22 cellular contexts compared by ENCODE assay signal in the genomic region with DNA sequence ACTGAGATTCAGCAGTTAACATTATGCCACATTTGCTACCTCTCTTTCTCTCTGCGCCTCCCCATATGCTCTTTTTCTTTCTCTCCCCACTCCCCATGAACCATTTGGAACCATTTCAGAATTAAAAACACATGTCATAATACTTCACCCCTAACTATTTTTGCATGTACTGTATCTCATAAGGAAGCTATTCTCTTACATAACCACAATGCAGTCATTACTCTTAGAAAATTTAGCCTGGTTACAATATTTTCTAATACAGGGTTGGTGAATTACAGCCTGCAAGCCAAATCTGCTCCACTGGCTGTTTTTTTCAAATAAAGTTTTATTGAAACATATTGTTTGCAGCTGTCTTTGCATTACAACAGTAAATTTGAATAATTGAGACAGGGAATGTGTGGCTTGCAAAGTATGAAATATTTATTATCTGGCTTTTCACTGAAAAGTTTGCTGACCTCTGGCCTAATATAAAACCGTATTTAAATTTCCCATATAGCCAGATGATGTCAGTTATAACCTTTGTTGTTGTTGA.
DNase-seq lines count a peak whose midpoint lies in the region; ATAC-seq and TF ChIP-seq lines count a peak whose summit lies in the region.
"Had no signal": no experiment of that assay in that cellular context is flagged by ENCODE, and none has a peak within 500 bp of the region (broad histone marks: within the 10 kb centered on the region; RNA-seq: fewer than 3 reads in every experiment).

No MANE protein-coding gene starts in this region.

- no peak overlapping the region for H3K23ac ChIP-seq in trophoblast cell (ENCODE audit: low read length)

- H3K27ac ChIP-seq in GM23248 (no peak overlapping the region), trophoblast cell (ENCODE audit: low read depth, low read length) (no peak overlapping the region)
- H3K27ac ChIP-seq: A549, BLaER1, PC-9 had no signal

- H3K4me2 ChIP-seq in GM23248 (ENCODE audit: unreplicated experiment) (no peak overlapping the region), trophoblast cell (ENCODE audit: low read length) (no peak overlapping the region)
- H3K4me2 ChIP-seq: A549, BLaER1, PC-9 had no signal

- no peak overlapping the region for H4K91ac ChIP-seq in trophoblast cell (ENCODE audit: low read depth, low read length)

- H3K79me2 ChIP-seq in GM23248 (ENCODE audit: insufficient read depth), result no peaks in the 10 kb centered on the region
- H3K79me2 ChIP-seq in trophoblast cell (ENCODE audit: control insufficient read depth, insufficient read depth, low read length, poor library complexity), result no peaks in the 10 kb centered on the region

- TF ChIP-seq CTCF in natural killer cell (IDR thresholded peaks at IDR 0.05), result no peak

- no peaks in the 10 kb centered on the region for H3K9me3 ChIP-seq in GM23248 (ENCODE audit: low read depth)
- no peaks in the 10 kb centered on the region for H3K9me3 ChIP-seq in adipocyte (ENCODE audit: control insufficient read depth, low read length)
- H3K9me3 ChIP-seq in trophoblast cell (ENCODE audit: insufficient read depth, low read depth, low read length), result no peaks in the 10 kb centered on the region
- H3K9me3 ChIP-seq: A549, BLaER1 had no signal

- H4K8ac ChIP-seq in trophoblast cell (ENCODE audit: low read depth, low read length), result no peak overlapping the region

- no peaks in the 10 kb centered on the region for H3K79me1 ChIP-seq in trophoblast cell (ENCODE audit: low read length)

- no peak overlapping the region for H3K4me3 ChIP-seq in GM23248
- no peak overlapping the region for H3K4me3 ChIP-seq in adipocyte (ENCODE audit: low read length)
- H3K4me3 ChIP-seq in trophoblast cell (ENCODE audit: low read depth, low read length), result no peak overlapping the region
- H3K4me3 ChIP-seq: A549, BLaER1, PC-9 had no signal

- intact Hi-C loops in natural killer cell (cut with micrococcal nuclease), result no loop called here

- H3K4me1 Mint-ChIP-seq in stimulated activated effector memory CD8-positive, alpha-beta T cell treated with anti-CD3 and anti-CD28 coated beads, Interleukin-12 subunit alpha, Interleukin-12 subunit beta, amount 100 ng/mL, for 72 hours, result no peaks in the 10 kb centered on the region
- H3K4me1 Mint-ChIP-seq in natural killer cell, result peaks cover 7 to 8% of the 10 kb centered on the region in 2 donors
- peaks cover 1% of the 10 kb centered on the region for H3K4me1 Mint-ChIP-seq in activated T-cell treated with anti-CD3 and anti-CD28 coated beads, Interleukin-2, amount 50 U/mL, for 24 hours (ENCODE audit: low read depth)
- peaks cover 4% of the 10 kb centered on the region for H3K4me1 Mint-ChIP-seq in stimulated activated naive CD8-positive, alpha-beta T cell treated with anti-CD3 and anti-CD28 coated beads, Interleukin-15, amount 100 ng/mL, for 72 hours

- no peak overlapping the region for H3K4me3 Mint-ChIP-seq in stimulated activated effector memory CD8-positive, alpha-beta T cell treated with anti-CD3 and anti-CD28 coated beads, Interleukin-12 subunit alpha, Interleukin-12 subunit beta, amount 100 ng/mL, for 72 hours
- no peak overlapping the region for H3K4me3 Mint-ChIP-seq in natural killer cell
- H3K4me3 Mint-ChIP-seq in activated T-cell treated with anti-CD3 and anti-CD28 coated beads, Interleukin-2, amount 50 U/mL, for 24 hours, result no peak overlapping the region
- H3K4me3 Mint-ChIP-seq in stimulated activated naive CD8-positive, alpha-beta T cell treated with anti-CD3 and anti-CD28 coated beads, Interleukin-15, amount 100 ng/mL, for 72 hours, result no peak overlapping the region
- H3K4me3 Mint-ChIP-seq: CD4-positive, alpha-beta T cell had no signal

- H3K9me3 Mint-ChIP-seq in stimulated activated effector memory CD8-positive, alpha-beta T cell treated with anti-CD3 and anti-CD28 coated beads, Interleukin-12 subunit alpha, Interleukin-12 subunit beta, amount 100 ng/mL, for 72 hours, result no peaks in the 10 kb centered on the region
- no peaks in the 10 kb centered on the region for H3K9me3 Mint-ChIP-seq in natural killer cell
- H3K9me3 Mint-ChIP-seq in activated T-cell treated with anti-CD3 and anti-CD28 coated beads, Interleukin-2, amount 50 U/mL, for 24 hours, result no peaks in the 10 kb centered on the region
- no peaks in the 10 kb centered on the region for H3K9me3 Mint-ChIP-seq in stimulated activated naive CD8-positive, alpha-beta T cell treated with anti-CD3 and anti-CD28 coated beads, Interleukin-15, amount 100 ng/mL, for 72 hours
- H3K9me3 Mint-ChIP-seq: CD4-positive, alpha-beta T cell had no signal

- no peak overlapping the region for H3K18ac ChIP-seq in trophoblast cell (ENCODE audit: low read length)

- in situ Hi-C loops in GM23248 (cut with MboI), result no loop called here

- 0 out of 2 replicates have a peak, but pooled peaks cover 5% of the 10 kb centered on the region for H3K4me1 ChIP-seq in GM23248 (ENCODE audit: insufficient read depth)
- no peaks in the 10 kb centered on the region for H3K4me1 ChIP-seq in adipocyte (ENCODE audit: control insufficient read depth, insufficient read depth, low read length)
- no peaks in the 10 kb centered on the region for H3K4me1 ChIP-seq in trophoblast cell (ENCODE audit: control insufficient read depth in 1 of 2, insufficient read depth in 2 of 2, low read length in 2 of 2)
- H3K4me1 ChIP-seq: A549 had no signal

- no peak overlapping the region for H2BK5ac ChIP-seq in trophoblast cell (ENCODE audit: low read depth, low read length, poor library complexity)

- H3K27me3 ChIP-seq in GM23248 (replicated peaks; ENCODE audit: insufficient read depth), result no peaks in the 10 kb centered on the region
- no peaks in the 10 kb centered on the region for H3K27me3 ChIP-seq in adipocyte (replicated peaks; ENCODE audit: control insufficient read depth, insufficient read depth, low read length)
- H3K27me3 ChIP-seq in trophoblast cell (ENCODE audit: insufficient read depth, low read length), result no peaks in the 10 kb centered on the region
- H3K27me3 ChIP-seq: BLaER1 had no signal

- no peak overlapping the region for H4K12ac ChIP-seq in trophoblast cell (ENCODE audit: low read depth, low read length)

- H2AFZ ChIP-seq in GM23248, result no peak overlapping the region
- no peak overlapping the region for H2AFZ ChIP-seq in trophoblast cell (ENCODE audit: insufficient read depth, low read length, poor library complexity)
- H2AFZ ChIP-seq: PC-9 had no signal

- peaks cover 100% of the 10 kb centered on the region for H3K36me3 Mint-ChIP-seq in stimulated activated effector memory CD8-positive, alpha-beta T cell treated with anti-CD3 and anti-CD28 coated beads, Interleukin-12 subunit alpha, Interleukin-12 subunit beta, amount 100 ng/mL, for 72 hours
- peaks cover 32% of the 10 kb centered on the region for H3K36me3 Mint-ChIP-seq in natural killer cell
- peaks cover 83% of the 10 kb centered on the region for H3K36me3 Mint-ChIP-seq in activated T-cell treated with anti-CD3 and anti-CD28 coated beads, Interleukin-2, amount 50 U/mL, for 24 hours (ENCODE audit: low read depth)

- no peaks in the 10 kb centered on the region for H3K36me3 ChIP-seq in GM23248 (ENCODE audit: low read depth)
- no peaks in the 10 kb centered on the region for H3K36me3 ChIP-seq in adipocyte (ENCODE audit: control insufficient read depth, insufficient read depth, low read length, severe bottlenecking)
- H3K36me3 ChIP-seq in trophoblast cell (ENCODE audit: control insufficient read depth in 1 of 2, insufficient read depth in 2 of 2, low read length in 2 of 2), result peaks cover 0 to 3% of the 10 kb centered on the region in 2 experiments

- H4K20me1 ChIP-seq in GM23248 (ENCODE audit: insufficient read depth), result no peaks in the 10 kb centered on the region
- H4K20me1 ChIP-seq: BLaER1 had no signal

- H3K4ac ChIP-seq in trophoblast cell (ENCODE audit: low read depth, low read length), result no peak overlapping the region

- WGBS in GM23248 (ENCODE audit: low coverage in 1 of 2, low lambda C conversion rate in 2 of 2, missing lambda C conversion rate in 2 of 2), 2 experiments, result 75 to 78% methylated on average over 2 of the region's 2 CpGs
- WGBS in trophoblast cell (ENCODE audit: extremely low coverage, insufficient coverage, insufficient read length), result no CpG with 5 or more reads among the region's 2 CpGs

- H2BK120ac ChIP-seq in trophoblast cell (ENCODE audit: insufficient read depth, low read length, poor library complexity), result no peak overlapping the region

- DNase-seq in GM23248, result peak; percentile 5
- peak; percentile 11 for DNase-seq in adipocyte (ENCODE audit: low read depth)
- DNase-seq in fibroblast of the conjunctiva (ENCODE audit: low read depth), result peak; percentile 1
- no peak for DNase-seq in stimulated activated effector memory CD8-positive, alpha-beta T cell treated with anti-CD3 and anti-CD28 coated beads, Interleukin-12 subunit alpha, Interleukin-12 subunit beta, amount 100 ng/mL, for 72 hours (ENCODE audit: low spot score in 2 of 2)
- no peak for DNase-seq in natural killer cell
- DNase-seq in trophoblast cell, result no peak
- DNase-seq in activated T-cell treated with anti-CD3 and anti-CD28 coated beads, Interleukin-2, amount 50 U/mL, for 24 hours, result no peak
- DNase-seq in stimulated activated naive CD8-positive, alpha-beta T cell treated with anti-CD3 and anti-CD28 coated beads, Interleukin-15, amount 100 ng/mL, for 72 hours, result no peak
- DNase-seq: CD4-positive, alpha-beta T cell; DND-41; KBM-7; NCI-H1092; NCI-H1436; NCI-H187 treated with DMSO at 0.1 percent for 48 hours; NCI-H2107; NCI-H446 treated with DMSO at 0.1 percent for 48 hours; PC-9; RPMI8226; SHP77 had no signal

- H2AK5ac ChIP-seq in trophoblast cell (ENCODE audit: low read length), result no peak overlapping the region

- H2BK12ac ChIP-seq in trophoblast cell (ENCODE audit: low read length), result no peak overlapping the region

- H3K14ac ChIP-seq in trophoblast cell (ENCODE audit: low read length), result no peak overlapping the region

- H3K27me3 Mint-ChIP-seq in natural killer cell (ENCODE audit: low read depth in 2 of 2), result no peaks in the 10 kb centered on the region
- H3K27me3 Mint-ChIP-seq in activated T-cell treated with anti-CD3 and anti-CD28 coated beads, Interleukin-2, amount 50 U/mL, for 24 hours, result no peaks in the 10 kb centered on the region
- H3K27me3 Mint-ChIP-seq in stimulated activated naive CD8-positive, alpha-beta T cell treated with anti-CD3 and anti-CD28 coated beads, Interleukin-15, amount 100 ng/mL, for 72 hours, result no peaks in the 10 kb centered on the region
- H3K27me3 Mint-ChIP-seq: CD4-positive, alpha-beta T cell had no signal

- ATAC-seq in stimulated activated effector memory CD8-positive, alpha-beta T cell treated with anti-CD3 and anti-CD28 coated beads, Interleukin-12 subunit alpha, Interleukin-12 subunit beta, amount 100 ng/mL, for 72 hours, result no peak
- ATAC-seq in natural killer cell, result no peak
- no peak for ATAC-seq in stimulated activated naive CD8-positive, alpha-beta T cell treated with anti-CD3 and anti-CD28 coated beads, Interleukin-15, amount 100 ng/mL, for 72 hours
- ATAC-seq: A549, HCT116 had no signal

- peak overlapping the region; percentile 81 for H3K27ac Mint-ChIP-seq in stimulated activated effector memory CD8-positive, alpha-beta T cell treated with anti-CD3 and anti-CD28 coated beads, Interleukin-12 subunit alpha, Interleukin-12 subunit beta, amount 100 ng/mL, for 72 hours
- H3K27ac Mint-ChIP-seq in natural killer cell, result peak overlapping the region in 1 of 2 donors; percentile 50
- H3K27ac Mint-ChIP-seq in activated T-cell treated with anti-CD3 and anti-CD28 coated beads, Interleukin-2, amount 50 U/mL, for 24 hours, result no peak overlapping the region
- peak overlapping the region in 1 of 2 donors; percentile 17 for H3K27ac Mint-ChIP-seq in stimulated activated naive CD8-positive, alpha-beta T cell treated with anti-CD3 and anti-CD28 coated beads, Interleukin-15, amount 100 ng/mL, for 72 hours
- H3K27ac Mint-ChIP-seq: CD4-positive, alpha-beta T cell had no signal

- no peaks in the 10 kb centered on the region for H3F3A ChIP-seq in GM23248 (ENCODE audit: insufficient read depth)

- H3K9ac ChIP-seq in GM23248, result no peak overlapping the region
- H3K9ac ChIP-seq in adipocyte (ENCODE audit: low read length), result no peak overlapping the region
- H3K9ac ChIP-seq in trophoblast cell (ENCODE audit: low read length), result no peak overlapping the region
- H3K9ac ChIP-seq: BLaER1 had no signal

- no peaks in the 10 kb centered on the region for H3K9me2 ChIP-seq in GM23248 (ENCODE audit: insufficient read depth)

Comparison
In these comparisons a context has a peak if more than half of its experiments do, and no peak if none do; other contexts are left out.
1. DNase-seq: peak in GM23248 (single experiment), adipocyte (single experiment) and fibroblast of the conjunctiva (single experiment); none in stimulated activated effector memory CD8-positive, alpha-beta T cell treated with anti-CD3 and anti-CD28 coated beads, Interleukin-12 subunit alpha, Interleukin-12 subunit beta, amount 100 ng/mL, for 72 hours (0 of 2), natural killer cell (single experiment), trophoblast cell (0 of 2), activated T-cell treated with anti-CD3 and anti-CD28 coated beads, Interleukin-2, amount 50 U/mL, for 24 hours (single experiment) and stimulated activated naive CD8-positive, alpha-beta T cell treated with anti-CD3 and anti-CD28 coated beads, Interleukin-15, amount 100 ng/mL, for 72 hours (0 of 2).